ENCODE assay signal across 1 cellular context in genomic region chr19:49339364-49340068, GRCh38.
TF ChIP-seq lines count a peak whose summit lies in the region.

No MANE protein-coding gene starts in this region.

TF ChIP-seq in WTC11, 78 proteins besides CTCF, POLR2A, EP300 and RAD21 (continued from another document):
- TF ChIP-seq, protein P1, sequence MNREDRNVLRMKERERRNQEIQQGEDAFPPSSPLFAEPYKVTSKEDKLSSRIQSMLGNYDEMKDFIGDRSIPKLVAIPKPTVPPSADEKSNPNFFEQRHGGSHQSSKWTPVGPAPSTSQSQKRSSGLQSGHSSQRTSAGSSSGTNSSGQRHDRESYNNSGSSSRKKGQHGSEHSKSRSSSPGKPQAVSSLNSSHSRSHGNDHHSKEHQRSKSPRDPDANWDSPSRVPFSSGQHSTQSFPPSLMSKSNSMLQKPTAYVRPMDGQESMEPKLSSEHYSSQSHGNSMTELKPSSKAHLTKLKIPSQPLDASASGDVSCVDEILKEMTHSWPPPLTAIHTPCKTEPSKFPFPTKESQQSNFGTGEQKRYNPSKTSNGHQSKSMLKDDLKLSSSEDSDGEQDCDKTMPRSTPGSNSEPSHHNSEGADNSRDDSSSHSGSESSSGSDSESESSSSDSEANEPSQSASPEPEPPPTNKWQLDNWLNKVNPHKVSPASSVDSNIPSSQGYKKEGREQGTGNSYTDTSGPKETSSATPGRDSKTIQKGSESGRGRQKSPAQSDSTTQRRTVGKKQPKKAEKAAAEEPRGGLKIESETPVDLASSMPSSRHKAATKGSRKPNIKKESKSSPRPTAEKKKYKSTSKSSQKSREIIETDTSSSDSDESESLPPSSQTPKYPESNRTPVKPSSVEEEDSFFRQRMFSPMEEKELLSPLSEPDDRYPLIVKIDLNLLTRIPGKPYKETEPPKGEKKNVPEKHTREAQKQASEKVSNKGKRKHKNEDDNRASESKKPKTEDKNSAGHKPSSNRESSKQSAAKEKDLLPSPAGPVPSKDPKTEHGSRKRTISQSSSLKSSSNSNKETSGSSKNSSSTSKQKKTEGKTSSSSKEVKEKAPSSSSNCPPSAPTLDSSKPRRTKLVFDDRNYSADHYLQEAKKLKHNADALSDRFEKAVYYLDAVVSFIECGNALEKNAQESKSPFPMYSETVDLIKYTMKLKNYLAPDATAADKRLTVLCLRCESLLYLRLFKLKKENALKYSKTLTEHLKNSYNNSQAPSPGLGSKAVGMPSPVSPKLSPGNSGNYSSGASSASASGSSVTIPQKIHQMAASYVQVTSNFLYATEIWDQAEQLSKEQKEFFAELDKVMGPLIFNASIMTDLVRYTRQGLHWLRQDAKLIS (CRISPR knock-in tag; IDR thresholded peaks at IDR 0.05; ENCODE audit: borderline replicate concordance) = peak; percentile 99
- no peak for TF ChIP-seq IRF2 (CRISPR knock-in tag; IDR thresholded peaks at IDR 0.05; ENCODE audit: borderline replicate concordance, low read depth)
- TF ChIP-seq, protein P2, sequence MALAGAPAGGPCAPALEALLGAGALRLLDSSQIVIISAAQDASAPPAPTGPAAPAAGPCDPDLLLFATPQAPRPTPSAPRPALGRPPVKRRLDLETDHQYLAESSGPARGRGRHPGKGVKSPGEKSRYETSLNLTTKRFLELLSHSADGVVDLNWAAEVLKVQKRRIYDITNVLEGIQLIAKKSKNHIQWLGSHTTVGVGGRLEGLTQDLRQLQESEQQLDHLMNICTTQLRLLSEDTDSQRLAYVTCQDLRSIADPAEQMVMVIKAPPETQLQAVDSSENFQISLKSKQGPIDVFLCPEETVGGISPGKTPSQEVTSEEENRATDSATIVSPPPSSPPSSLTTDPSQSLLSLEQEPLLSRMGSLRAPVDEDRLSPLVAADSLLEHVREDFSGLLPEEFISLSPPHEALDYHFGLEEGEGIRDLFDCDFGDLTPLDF (CRISPR knock-in tag; IDR thresholded peaks at IDR 0.05) = peak; percentile 97
- peak; percentile 78; the same call in 1 of the 2 replicates for TF ChIP-seq ELF4 (CRISPR knock-in tag; IDR thresholded peaks at IDR 0.05; ENCODE audit: low read depth)
- no peak for TF ChIP-seq JAZF1 (CRISPR knock-in tag; IDR thresholded peaks at IDR 0.05)
- peak; percentile 77 for TF ChIP-seq TEAD4 (CRISPR knock-in tag; IDR thresholded peaks at IDR 0.05)
- TF ChIP-seq NFYB (CRISPR knock-in tag; conservative IDR thresholded peaks at IDR 0.05; ENCODE audit: low read depth) = peak; percentile 92
- 0 out of 2 replicates have a peak, but pooled peaks have one; percentile 35 for TF ChIP-seq PRDM15 (CRISPR knock-in tag; IDR thresholded peaks at IDR 0.05)
- no peak for TF ChIP-seq EMX1 (CRISPR knock-in tag; IDR thresholded peaks at IDR 0.05)
- no peak for TF ChIP-seq GRHL2 (CRISPR knock-in tag; IDR thresholded peaks at IDR 0.05; ENCODE audit: insufficient replicate concordance, severe bottlenecking)
- peak; percentile 92; the same call in 1 of the 2 replicates for TF ChIP-seq ZBTB21 (CRISPR knock-in tag; IDR thresholded peaks at IDR 0.05; ENCODE audit: borderline replicate concordance)
- TF ChIP-seq CREM (CRISPR knock-in tag; IDR thresholded peaks at IDR 0.05) = peak; percentile 89
- TF ChIP-seq, protein P3, sequence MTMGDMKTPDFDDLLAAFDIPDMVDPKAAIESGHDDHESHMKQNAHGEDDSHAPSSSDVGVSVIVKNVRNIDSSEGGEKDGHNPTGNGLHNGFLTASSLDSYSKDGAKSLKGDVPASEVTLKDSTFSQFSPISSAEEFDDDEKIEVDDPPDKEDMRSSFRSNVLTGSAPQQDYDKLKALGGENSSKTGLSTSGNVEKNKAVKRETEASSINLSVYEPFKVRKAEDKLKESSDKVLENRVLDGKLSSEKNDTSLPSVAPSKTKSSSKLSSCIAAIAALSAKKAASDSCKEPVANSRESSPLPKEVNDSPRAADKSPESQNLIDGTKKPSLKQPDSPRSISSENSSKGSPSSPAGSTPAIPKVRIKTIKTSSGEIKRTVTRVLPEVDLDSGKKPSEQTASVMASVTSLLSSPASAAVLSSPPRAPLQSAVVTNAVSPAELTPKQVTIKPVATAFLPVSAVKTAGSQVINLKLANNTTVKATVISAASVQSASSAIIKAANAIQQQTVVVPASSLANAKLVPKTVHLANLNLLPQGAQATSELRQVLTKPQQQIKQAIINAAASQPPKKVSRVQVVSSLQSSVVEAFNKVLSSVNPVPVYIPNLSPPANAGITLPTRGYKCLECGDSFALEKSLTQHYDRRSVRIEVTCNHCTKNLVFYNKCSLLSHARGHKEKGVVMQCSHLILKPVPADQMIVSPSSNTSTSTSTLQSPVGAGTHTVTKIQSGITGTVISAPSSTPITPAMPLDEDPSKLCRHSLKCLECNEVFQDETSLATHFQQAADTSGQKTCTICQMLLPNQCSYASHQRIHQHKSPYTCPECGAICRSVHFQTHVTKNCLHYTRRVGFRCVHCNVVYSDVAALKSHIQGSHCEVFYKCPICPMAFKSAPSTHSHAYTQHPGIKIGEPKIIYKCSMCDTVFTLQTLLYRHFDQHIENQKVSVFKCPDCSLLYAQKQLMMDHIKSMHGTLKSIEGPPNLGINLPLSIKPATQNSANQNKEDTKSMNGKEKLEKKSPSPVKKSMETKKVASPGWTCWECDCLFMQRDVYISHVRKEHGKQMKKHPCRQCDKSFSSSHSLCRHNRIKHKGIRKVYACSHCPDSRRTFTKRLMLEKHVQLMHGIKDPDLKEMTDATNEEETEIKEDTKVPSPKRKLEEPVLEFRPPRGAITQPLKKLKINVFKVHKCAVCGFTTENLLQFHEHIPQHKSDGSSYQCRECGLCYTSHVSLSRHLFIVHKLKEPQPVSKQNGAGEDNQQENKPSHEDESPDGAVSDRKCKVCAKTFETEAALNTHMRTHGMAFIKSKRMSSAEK (CRISPR knock-in tag; IDR thresholded peaks at IDR 0.05; ENCODE audit: borderline replicate concordance) = no peak
- TF ChIP-seq IRF1 (CRISPR knock-in tag; IDR thresholded peaks at IDR 0.05) = peak; percentile 92
- peak; percentile 75 for TF ChIP-seq HMGXB4 (CRISPR knock-in tag; IDR thresholded peaks at IDR 0.05)
- TF ChIP-seq E2F4 (CRISPR knock-in tag; IDR thresholded peaks at IDR 0.05; ENCODE audit: borderline replicate concordance, low read depth) = no peak
- peak; percentile 91; the same call in 1 of the 2 replicates for TF ChIP-seq NR3C1 (CRISPR knock-in tag; conservative IDR thresholded peaks at IDR 0.05; ENCODE audit: low read depth)
- TF ChIP-seq, protein P4, sequence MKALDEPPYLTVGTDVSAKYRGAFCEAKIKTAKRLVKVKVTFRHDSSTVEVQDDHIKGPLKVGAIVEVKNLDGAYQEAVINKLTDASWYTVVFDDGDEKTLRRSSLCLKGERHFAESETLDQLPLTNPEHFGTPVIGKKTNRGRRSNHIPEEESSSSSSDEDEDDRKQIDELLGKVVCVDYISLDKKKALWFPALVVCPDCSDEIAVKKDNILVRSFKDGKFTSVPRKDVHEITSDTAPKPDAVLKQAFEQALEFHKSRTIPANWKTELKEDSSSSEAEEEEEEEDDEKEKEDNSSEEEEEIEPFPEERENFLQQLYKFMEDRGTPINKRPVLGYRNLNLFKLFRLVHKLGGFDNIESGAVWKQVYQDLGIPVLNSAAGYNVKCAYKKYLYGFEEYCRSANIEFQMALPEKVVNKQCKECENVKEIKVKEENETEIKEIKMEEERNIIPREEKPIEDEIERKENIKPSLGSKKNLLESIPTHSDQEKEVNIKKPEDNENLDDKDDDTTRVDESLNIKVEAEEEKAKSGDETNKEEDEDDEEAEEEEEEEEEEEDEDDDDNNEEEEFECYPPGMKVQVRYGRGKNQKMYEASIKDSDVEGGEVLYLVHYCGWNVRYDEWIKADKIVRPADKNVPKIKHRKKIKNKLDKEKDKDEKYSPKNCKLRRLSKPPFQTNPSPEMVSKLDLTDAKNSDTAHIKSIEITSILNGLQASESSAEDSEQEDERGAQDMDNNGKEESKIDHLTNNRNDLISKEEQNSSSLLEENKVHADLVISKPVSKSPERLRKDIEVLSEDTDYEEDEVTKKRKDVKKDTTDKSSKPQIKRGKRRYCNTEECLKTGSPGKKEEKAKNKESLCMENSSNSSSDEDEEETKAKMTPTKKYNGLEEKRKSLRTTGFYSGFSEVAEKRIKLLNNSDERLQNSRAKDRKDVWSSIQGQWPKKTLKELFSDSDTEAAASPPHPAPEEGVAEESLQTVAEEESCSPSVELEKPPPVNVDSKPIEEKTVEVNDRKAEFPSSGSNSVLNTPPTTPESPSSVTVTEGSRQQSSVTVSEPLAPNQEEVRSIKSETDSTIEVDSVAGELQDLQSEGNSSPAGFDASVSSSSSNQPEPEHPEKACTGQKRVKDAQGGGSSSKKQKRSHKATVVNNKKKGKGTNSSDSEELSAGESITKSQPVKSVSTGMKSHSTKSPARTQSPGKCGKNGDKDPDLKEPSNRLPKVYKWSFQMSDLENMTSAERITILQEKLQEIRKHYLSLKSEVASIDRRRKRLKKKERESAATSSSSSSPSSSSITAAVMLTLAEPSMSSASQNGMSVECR (CRISPR knock-in tag; IDR thresholded peaks at IDR 0.05; ENCODE audit: borderline replicate concordance) = peak; percentile 95
- peak; percentile 96; the same call in 1 of the 2 replicates for TF ChIP-seq ETV6 (CRISPR knock-in tag; IDR thresholded peaks at IDR 0.05)
TF ChIP-seq in WTC11: peak in this region for 46.
